1 cellular context compared by ENCODE assay signal in the genomic region with DNA sequence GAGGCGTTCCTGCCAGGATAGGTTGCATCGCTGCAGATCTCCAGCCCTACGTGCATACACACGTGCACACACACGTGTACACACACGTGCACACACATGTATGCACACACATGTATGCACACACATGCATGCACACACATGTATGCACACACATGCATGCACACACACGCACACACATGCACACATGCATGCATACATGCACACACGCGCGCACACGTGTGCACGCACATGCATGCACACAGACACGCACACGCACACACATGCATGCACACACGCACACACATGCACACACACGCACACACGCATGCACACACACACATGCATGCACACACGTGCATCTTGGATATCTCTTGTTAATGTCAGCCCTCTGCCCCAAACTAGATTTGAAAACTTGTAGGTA.
TF ChIP-seq lines count a peak whose summit lies in the region.

No MANE protein-coding gene starts in this region.

TF ChIP-seq in HEK293, 187 proteins besides CTCF, POLR2A, EP300 and RAD21:
- TF ChIP-seq, protein P1, sequence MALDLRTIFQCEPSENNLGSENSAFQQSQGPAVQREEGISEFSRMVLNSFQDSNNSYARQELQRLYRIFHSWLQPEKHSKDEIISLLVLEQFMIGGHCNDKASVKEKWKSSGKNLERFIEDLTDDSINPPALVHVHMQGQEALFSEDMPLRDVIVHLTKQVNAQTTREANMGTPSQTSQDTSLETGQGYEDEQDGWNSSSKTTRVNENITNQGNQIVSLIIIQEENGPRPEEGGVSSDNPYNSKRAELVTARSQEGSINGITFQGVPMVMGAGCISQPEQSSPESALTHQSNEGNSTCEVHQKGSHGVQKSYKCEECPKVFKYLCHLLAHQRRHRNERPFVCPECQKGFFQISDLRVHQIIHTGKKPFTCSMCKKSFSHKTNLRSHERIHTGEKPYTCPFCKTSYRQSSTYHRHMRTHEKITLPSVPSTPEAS (tag by site-specific recombination; IDR thresholded peaks at IDR 0.05), result peak; percentile 99
- no peak for TF ChIP-seq ZNF214 (tag by site-specific recombination; IDR thresholded peaks at IDR 0.05; ENCODE audit: borderline replicate concordance)
- TF ChIP-seq, protein P2, sequence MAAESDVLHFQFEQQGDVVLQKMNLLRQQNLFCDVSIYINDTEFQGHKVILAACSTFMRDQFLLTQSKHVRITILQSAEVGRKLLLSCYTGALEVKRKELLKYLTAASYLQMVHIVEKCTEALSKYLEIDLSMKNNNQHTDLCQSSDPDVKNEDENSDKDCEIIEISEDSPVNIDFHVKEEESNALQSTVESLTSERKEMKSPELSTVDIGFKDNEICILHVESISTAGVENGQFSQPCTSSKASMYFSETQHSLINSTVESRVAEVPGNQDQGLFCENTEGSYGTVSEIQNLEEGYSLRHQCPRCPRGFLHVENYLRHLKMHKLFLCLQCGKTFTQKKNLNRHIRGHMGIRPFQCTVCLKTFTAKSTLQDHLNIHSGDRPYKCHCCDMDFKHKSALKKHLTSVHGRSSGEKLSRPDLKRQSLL (tag by site-specific recombination; IDR thresholded peaks at IDR 0.05), result no peak
TF ChIP-seq in HEK293: peak in this region for 1.
